Comparison of ENCODE assay signal across 9 cellular contexts in the genomic region with DNA sequence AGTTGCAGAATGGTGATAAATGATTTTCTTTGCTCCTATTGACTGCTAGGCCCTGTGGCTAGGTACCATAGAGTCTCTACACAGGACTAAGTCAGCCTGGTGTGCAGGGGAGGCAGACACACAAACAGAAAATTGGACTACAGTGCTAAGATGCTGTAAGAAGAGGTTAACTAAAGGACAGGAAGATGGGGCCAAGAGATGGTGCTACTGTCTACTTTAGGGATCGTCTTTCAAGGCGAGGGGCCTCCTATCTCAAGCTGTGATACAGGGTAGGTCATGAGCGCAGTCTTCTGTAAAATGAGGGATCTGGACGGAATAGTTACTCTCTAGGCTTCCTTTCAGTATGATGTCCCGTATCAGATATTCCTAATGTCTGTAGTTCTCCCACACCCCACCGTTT. TPM values are rescaled to one million over a fixed set of nuclear protein-coding genes. Genes with fewer than 3 reads are reported as not detected.
DNase-seq lines count a peak whose midpoint lies in the region; ATAC-seq and TF ChIP-seq lines count a peak whose summit lies in the region.
"Had no signal": no experiment of that assay in that cellular context is flagged by ENCODE, and none has a peak within 500 bp of the region (broad histone marks: within the 10 kb centered on the region; RNA-seq: fewer than 3 reads in every experiment).

No MANE protein-coding gene starts in this region.

- no peak overlapping the region for H3K4me3 Mint-ChIP-seq in nephron progenitor cell

- WGBS in iPS DF 6.9 (ENCODE audit: insufficient coverage, insufficient read length): no CpG with 5 or more reads among the region's 6 CpGs
- 14% methylated on average over 6 of the region's 6 CpGs for WGBS in suprapubic skin

- H3K9me3 Mint-ChIP-seq in nephron progenitor cell: no peaks in the 10 kb centered on the region

- H3K4me1 ChIP-seq in SJCRH30: no peaks in the 10 kb centered on the region
- no peaks in the 10 kb centered on the region for H3K4me1 ChIP-seq in iPS DF 6.9 (ENCODE audit: control insufficient read depth, insufficient read depth, low read length)
- peaks cover 22% of the 10 kb centered on the region for H3K4me1 ChIP-seq in suprapubic skin

- ATAC-seq in GM21576 (IDR thresholded peaks at IDR 0.05; ENCODE audit: unreplicated experiment): no peak

- peaks cover 5% of the 10 kb centered on the region for H3K4me1 Mint-ChIP-seq in nephron progenitor cell

- no peak for TF ChIP-seq POLR2A in suprapubic skin (IDR thresholded peaks at IDR 0.05)

- no peaks in the 10 kb centered on the region for H3K27me3 ChIP-seq in SJCRH30
- no peaks in the 10 kb centered on the region for H3K27me3 ChIP-seq in iPS DF 6.9 (ENCODE audit: control insufficient read depth, insufficient read depth, low read length)
- no peaks in the 10 kb centered on the region for H3K27me3 ChIP-seq in suprapubic skin

- no peaks in the 10 kb centered on the region for H3K9me3 ChIP-seq in SJCRH30 (replicated peaks)
- no peaks in the 10 kb centered on the region for H3K9me3 ChIP-seq in iPS DF 6.9 (ENCODE audit: control insufficient read depth, insufficient read depth, low read length)
- no peaks in the 10 kb centered on the region for H3K9me3 ChIP-seq in suprapubic skin

- H3K27ac ChIP-seq in SJCRH30 (peak overlapping the region; percentile 73), iPS DF 6.9 (ENCODE audit: low read length) (no peak overlapping the region), suprapubic skin (peak overlapping the region; percentile 66)

- H3K36me3 Mint-ChIP-seq in nephron progenitor cell (ENCODE audit: low read depth): peaks cover 34% of the 10 kb centered on the region

- no peak for TF ChIP-seq CTCF in suprapubic skin (IDR thresholded peaks at IDR 0.05)
- TF ChIP-seq CTCF in nephron progenitor cell (IDR thresholded peaks at IDR 0.05): no peak

- H3K36me3 ChIP-seq in SJCRH30: peaks cover 29% of the 10 kb centered on the region
- H3K36me3 ChIP-seq in iPS DF 6.9 (ENCODE audit: control insufficient read depth, insufficient read depth, low read length): no peaks in the 10 kb centered on the region; the same call in 1 of the 2 replicates
- H3K36me3 ChIP-seq in suprapubic skin: peaks cover 13% of the 10 kb centered on the region

- no peak overlapping the region for H3K27ac Mint-ChIP-seq in nephron progenitor cell

- DNase-seq in NCI-H510A treated with DMSO at 0.1 percent for 48 hours (lab: John Stamatoyannopoulos, UW): peak; percentile 33
- DNase-seq in NCI-H510A (lab: John Stamatoyannopoulos, UW): no peak
- DNase-seq in SJCRH30: peak in 1 of 2 experiments; percentile 24
- DNase-seq in iPS DF 6.9 (ENCODE audit: low read depth, low spot score): no peak
- DNase-seq in suprapubic skin (ENCODE audit: low spot score in 2 of 2): no peak
- no peak for DNase-seq in NCI-H1930 (lab: John Stamatoyannopoulos, UW)
- DNase-seq in nephron progenitor cell: no peak
- DNase-seq: NCI-H1417 had no signal

- peak overlapping the region; percentile 86 for H3K4me3 ChIP-seq in SJCRH30
- peak overlapping the region; percentile 59; the same call in 1 of the 2 replicates for H3K4me3 ChIP-seq in iPS DF 6.9 (ENCODE audit: low read length)
- peak overlapping the region; percentile 63 for H3K4me3 ChIP-seq in suprapubic skin

- TF ChIP-seq EP300 in suprapubic skin (IDR thresholded peaks at IDR 0.05): no peak

- no peaks in the 10 kb centered on the region for H3K27me3 Mint-ChIP-seq in nephron progenitor cell (ENCODE audit: low read depth, poor library complexity)

RNA-seq across cellular contexts. Expression of gene NME1, which starts 0.8 kb away (rescaled TPM):
- total RNA-seq in SJCRH30 (2014; rRNA removed; shearing (Covaris generic)): 263 and 271 TPM in 2 replicates
- 10 to 100 TPM; 21.1 to 67.6 (median 61.1) TPM for total RNA-seq in suprapubic skin

RNA-seq across cellular contexts. Expression of gene NME2, which starts 12.0 kb away (rescaled TPM):
- 418 and 434 TPM in 2 replicates for total RNA-seq in SJCRH30 (2014; rRNA removed; shearing (Covaris generic))
- total RNA-seq in suprapubic skin: 100 to 1,000 TPM; 239 to 695 (median 466) TPM

RNA-seq across cellular contexts. Expression of gene SPAG9, which starts 33.5 kb away (rescaled TPM):
- 35.6 and 42.8 TPM in 2 replicates for total RNA-seq in SJCRH30 (2014; rRNA removed; shearing (Covaris generic))
- 100 to 1,000 TPM in 1 of 4 donors, 10 to 100 TPM in 3; 68.8 to 176 (median 80.6) TPM for total RNA-seq in suprapubic skin
